Comparison of ENCODE assay signal across 26 cellular contexts in the genomic region with DNA sequence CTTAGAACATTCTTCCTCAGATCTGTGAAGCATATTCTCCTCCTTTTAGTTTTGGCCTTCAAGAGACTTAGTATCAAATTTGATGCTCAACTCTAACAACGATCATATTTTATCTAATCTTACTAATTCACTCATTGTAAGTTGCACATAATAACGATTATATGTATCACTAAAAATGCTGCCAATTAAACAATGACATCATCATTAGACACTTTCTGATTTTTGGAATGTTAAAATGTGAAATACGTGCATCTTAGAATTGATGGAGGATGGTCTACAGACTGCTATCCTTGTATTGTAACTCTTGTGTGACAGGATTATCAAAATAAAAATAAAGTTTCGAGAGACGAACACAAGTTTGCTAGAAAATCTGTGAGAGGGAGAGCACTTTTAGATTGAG.
DNase-seq lines count a peak whose midpoint lies in the region; ATAC-seq, FAIRE-seq and TF ChIP-seq lines count a peak whose summit lies in the region.
"Had no signal": no experiment of that assay in that cellular context is flagged by ENCODE, and none has a peak within 500 bp of the region (broad histone marks: within the 10 kb centered on the region; RNA-seq: fewer than 3 reads in every experiment).

No MANE protein-coding gene starts in this region.

- TF ChIP-seq CTCF in HEK293 (tag by site-specific recombination; IDR thresholded peaks at IDR 0.05) (no peak), K562 (IDR thresholded peaks at IDR 0.05 in 2 of 3, conservative IDR thresholded peaks at IDR 0.05 in 1 of 3; ENCODE audit: insufficient read depth in 2 of 3, low read depth in 1 of 3, low read length in 3 of 3) (no peak)

- peaks cover 27% of the 10 kb centered on the region for H3K36me3 Mint-ChIP-seq in activated naive CD8-positive, alpha-beta T cell
- H3K36me3 Mint-ChIP-seq in activated naive CD8-positive, alpha-beta T cell treated with anti-CD3 and anti-CD28 coated beads, Interleukin-2, amount 50 U/mL, for 24 hours (ENCODE audit: low read depth): peaks cover 22% of the 10 kb centered on the region
- H3K36me3 Mint-ChIP-seq: CD14-positive monocyte had no signal

- no peak for DNase-seq in activated naive CD8-positive, alpha-beta T cell treated with anti-CD3 and anti-CD28 coated beads, Interleukin-2, amount 50 U/mL, for 24 hours
- DNase-seq in K562 (ENCODE audit: extremely low read depth in 1 of 4, low spot score in 3 of 4) (no peak), COLO829 (ENCODE audit: low spot score) (no peak), SW 1271 (lab: John Stamatoyannopoulos, UW) (no peak)
- DNase-seq: 8988T; ACHN; AML-193; BE2C; Calu3; CD4-positive, alpha-beta T cell; CD8-positive, alpha-beta memory T cell; COR-L47; DMS153; EL; GDM1; H9; HFFc6 had no signal

- H3K4me3 ChIP-seq in HEK293 (ENCODE audit: low read depth, low read length) (no peak overlapping the region), K562 (no peak overlapping the region)
- H3K4me3 ChIP-seq: A549; BLaER1 treated with 17β-estradiol and CSF1 and Interleukin-3, amounts not matched to agents 10 nM and 100 nM; GM23338 had no signal

- no TSS peak for BruUV-seq in K562 (replicated peaks; lab: Mats Ljungman, UMichigan)

- no peak for TF ChIP-seq RAD21 in K562 (CRISPR knock-in tag; conservative IDR thresholded peaks at IDR 0.05 in 1 of 2, IDR thresholded peaks at IDR 0.05 in 1 of 2)

- POLR2A ChIA-PET in HEK293 (lab: Yijun Ruan, JAX): no interaction called here
- POLR2A ChIA-PET in K562 (lab: Yijun Ruan, JAX): no interaction called here

- peak overlapping the region; percentile 59 for H3K27ac Mint-ChIP-seq in activated naive CD8-positive, alpha-beta T cell
- H3K27ac Mint-ChIP-seq in activated naive CD8-positive, alpha-beta T cell treated with anti-CD3 and anti-CD28 coated beads, Interleukin-2, amount 50 U/mL, for 24 hours: no peak overlapping the region
- H3K27ac Mint-ChIP-seq: CD14-positive monocyte; CD4-positive, alpha-beta T cell; GM23338; H9; HFFc6 had no signal

- no peak overlapping the region for H3K9ac ChIP-seq in K562 (ENCODE audit: insufficient read depth in 1 of 2, low read depth in 2 of 2, low read length in 2 of 2)
- H3K9ac ChIP-seq: BLaER1 treated with 17β-estradiol and CSF1 and Interleukin-3, amounts not matched to agents 10 nM and 100 nM had no signal

- H3K27ac ChIP-seq in HEK293 (ENCODE audit: extremely low read depth, low read depth, low read length) (no peak overlapping the region), K562 (ENCODE audit: extremely low read depth, low read depth, low read length) (no peak overlapping the region)
- H3K27ac ChIP-seq: A549; BLaER1 treated with 17β-estradiol and CSF1 and Interleukin-3, amounts not matched to agents 10 nM and 100 nM had no signal

- peaks cover 52% of the 10 kb centered on the region for H3K4me1 Mint-ChIP-seq in activated naive CD8-positive, alpha-beta T cell (ENCODE audit: low read depth)
- H3K4me1 Mint-ChIP-seq in activated naive CD8-positive, alpha-beta T cell treated with anti-CD3 and anti-CD28 coated beads, Interleukin-2, amount 50 U/mL, for 24 hours: peaks cover 13% of the 10 kb centered on the region
- H3K4me1 Mint-ChIP-seq: CD14-positive monocyte had no signal

- H3K9me3 ChIP-seq in HEK293 (ENCODE audit: control insufficient read depth, insufficient read depth, low read depth, low read length): no peaks in the 10 kb centered on the region
- no peaks in the 10 kb centered on the region for H3K9me3 ChIP-seq in K562 (replicated peaks; ENCODE audit: control insufficient read depth, insufficient read depth, low read depth, low read length)
- H3K9me3 ChIP-seq: A549; BE2C; BLaER1 treated with 17β-estradiol and CSF1 and Interleukin-3, amounts not matched to agents 10 nM and 100 nM had no signal

- 0% methylated on average over 5 of the region's 5 CpGs for WGBS in K562 (ENCODE audit: insufficient coverage, low coverage, missing lambda C conversion rate)

- no peaks in the 10 kb centered on the region for H3K27me3 Mint-ChIP-seq in activated naive CD8-positive, alpha-beta T cell
- H3K27me3 Mint-ChIP-seq in activated naive CD8-positive, alpha-beta T cell treated with anti-CD3 and anti-CD28 coated beads, Interleukin-2, amount 50 U/mL, for 24 hours: no peaks in the 10 kb centered on the region
- H3K27me3 Mint-ChIP-seq: CD4-positive, alpha-beta T cell; CD8-positive, alpha-beta memory T cell had no signal

- in situ Hi-C loops in K562 (cut with MboI): no loop called here

- TF ChIP-seq POLR2A in K562 (conservative IDR thresholded peaks at IDR 0.05): no peak

- no peaks in the 10 kb centered on the region for H3K9me1 ChIP-seq in K562 (ENCODE audit: control insufficient read depth, insufficient read depth, low read length)

- H3K4me2 ChIP-seq in K562 (ENCODE audit: insufficient read depth, low read length): no peak overlapping the region
- H3K4me2 ChIP-seq: A549; BLaER1 treated with 17β-estradiol and CSF1 and Interleukin-3, amounts not matched to agents 10 nM and 100 nM; GM23338 had no signal

- no peaks in the 10 kb centered on the region for H3K79me2 ChIP-seq in K562 (ENCODE audit: control insufficient read depth, insufficient read depth, low read length)

- no peak for ATAC-seq in activated naive CD8-positive, alpha-beta T cell treated with anti-CD3 and anti-CD28 coated beads, Interleukin-2, amount 50 U/mL, for 24 hours
- ATAC-seq in K562: no peak
- ATAC-seq: A549, GM23338, HCT116 had no signal

- H3K9me3 Mint-ChIP-seq in activated naive CD8-positive, alpha-beta T cell (ENCODE audit: low read depth): peaks cover 10% of the 10 kb centered on the region
- peaks cover 12% of the 10 kb centered on the region for H3K9me3 Mint-ChIP-seq in activated naive CD8-positive, alpha-beta T cell treated with anti-CD3 and anti-CD28 coated beads, Interleukin-2, amount 50 U/mL, for 24 hours
- H3K9me3 Mint-ChIP-seq: CD4-positive, alpha-beta T cell had no signal

- H4K20me1 ChIP-seq in K562 (replicated peaks; ENCODE audit: control insufficient read depth, insufficient read depth, low read length): no peaks in the 10 kb centered on the region
- H4K20me1 ChIP-seq: BLaER1 treated with 17β-estradiol and CSF1 and Interleukin-3, amounts not matched to agents 10 nM and 100 nM had no signal

- no peak overlapping the region for H3K4me3 Mint-ChIP-seq in activated naive CD8-positive, alpha-beta T cell
- no peak overlapping the region for H3K4me3 Mint-ChIP-seq in activated naive CD8-positive, alpha-beta T cell treated with anti-CD3 and anti-CD28 coated beads, Interleukin-2, amount 50 U/mL, for 24 hours
- H3K4me3 Mint-ChIP-seq: CD14-positive monocyte; CD4-positive, alpha-beta T cell; CD8-positive, alpha-beta memory T cell; GM23338; H9; HFFc6 had no signal

- H3K4me1 ChIP-seq in HEK293 (ENCODE audit: control insufficient read depth, insufficient read depth, low read length): no peaks in the 10 kb centered on the region
- H3K4me1 ChIP-seq in K562 (replicated peaks in 1 of 2; ENCODE audit: control insufficient read depth in 2 of 2, insufficient read depth in 2 of 2, low read length in 2 of 2): no peaks in the 10 kb centered on the region
- H3K4me1 ChIP-seq: A549; BE2C; BLaER1 treated with 17β-estradiol and CSF1 and Interleukin-3, amounts not matched to agents 10 nM and 100 nM had no signal

- H3K36me3 ChIP-seq in HEK293 (ENCODE audit: control insufficient read depth in 2 of 2, insufficient read depth in 1 of 2, low read length in 2 of 2) (no peaks in the 10 kb centered on the region), K562 (ENCODE audit: control insufficient read depth, insufficient read depth, low read length) (no peaks in the 10 kb centered on the region)
- H3K36me3 ChIP-seq: BE2C; BLaER1 treated with 17β-estradiol and CSF1 and Interleukin-3, amounts not matched to agents 10 nM and 100 nM had no signal

- no peak for TF ChIP-seq EP300 in K562 (IDR thresholded peaks at IDR 0.05; ENCODE audit: low read length)

- no peak for FAIRE-seq in K562 (lab: Jason Lieb, UNC)
- FAIRE-seq: A549, GM12891, GM18507 had no signal

- CTCF ChIA-PET in HEK293 (lab: Yijun Ruan, JAX): interaction anchor here (0.7 kb wide), 2 partner anchors 210 to 383 kb away, joined by 3 to 4 read pairs; no protein-coding TSS in a partner anchor
- CTCF ChIA-PET in K562 (lab: Yijun Ruan, JAX; ENCODE audit: low intra/inter-chr PET ratio): no interaction called here

- H2AFZ ChIP-seq in K562 (ENCODE audit: low read depth, low read length): no peak overlapping the region
- H2AFZ ChIP-seq: GM23338 had no signal

- no peaks in the 10 kb centered on the region for H3K27me3 ChIP-seq in K562 (ENCODE audit: control insufficient read depth in 2 of 2, insufficient read depth in 2 of 2, low read length in 2 of 2)
- H3K27me3 ChIP-seq: BE2C; BLaER1 treated with 17β-estradiol and CSF1 and Interleukin-3, amounts not matched to agents 10 nM and 100 nM had no signal

- intact Hi-C loops in K562 (cut with micrococcal nuclease): no loop called here

TF ChIP-seq in HEK293, 187 proteins besides CTCF, POLR2A, EP300 and RAD21:
- TF ChIP-seq, protein P1, sequence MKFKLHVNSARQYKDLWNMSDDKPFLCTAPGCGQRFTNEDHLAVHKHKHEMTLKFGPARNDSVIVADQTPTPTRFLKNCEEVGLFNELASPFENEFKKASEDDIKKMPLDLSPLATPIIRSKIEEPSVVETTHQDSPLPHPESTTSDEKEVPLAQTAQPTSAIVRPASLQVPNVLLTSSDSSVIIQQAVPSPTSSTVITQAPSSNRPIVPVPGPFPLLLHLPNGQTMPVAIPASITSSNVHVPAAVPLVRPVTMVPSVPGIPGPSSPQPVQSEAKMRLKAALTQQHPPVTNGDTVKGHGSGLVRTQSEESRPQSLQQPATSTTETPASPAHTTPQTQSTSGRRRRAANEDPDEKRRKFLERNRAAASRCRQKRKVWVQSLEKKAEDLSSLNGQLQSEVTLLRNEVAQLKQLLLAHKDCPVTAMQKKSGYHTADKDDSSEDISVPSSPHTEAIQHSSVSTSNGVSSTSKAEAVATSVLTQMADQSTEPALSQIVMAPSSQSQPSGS (tag by site-specific recombination; IDR thresholded peaks at IDR 0.05; ENCODE audit: low read depth): peak; percentile 80; the same call in 1 of the 2 replicates
- no peak for TF ChIP-seq ZNF169 (tag by site-specific recombination; IDR thresholded peaks at IDR 0.05)
TF ChIP-seq in HEK293: peak in this region for 1.

TF ChIP-seq in K562, 482 proteins besides CTCF, POLR2A, EP300 and RAD21:
- TF ChIP-seq, protein P2, sequence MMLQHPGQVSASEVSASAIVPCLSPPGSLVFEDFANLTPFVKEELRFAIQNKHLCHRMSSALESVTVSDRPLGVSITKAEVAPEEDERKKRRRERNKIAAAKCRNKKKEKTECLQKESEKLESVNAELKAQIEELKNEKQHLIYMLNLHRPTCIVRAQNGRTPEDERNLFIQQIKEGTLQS (IDR thresholded peaks at IDR 0.05): peak; percentile 27; the same call in 1 of the 2 replicates
- TF ChIP-seq, protein P2 (CRISPR knock-in tag; conservative IDR thresholded peaks at IDR 0.05): no peak
- no peak for TF ChIP-seq ZNF77 (CRISPR knock-in tag; IDR thresholded peaks at IDR 0.05)
